ENCODE assay signal across 8 cellular contexts in genomic region chr16:81778861-81779539, GRCh38. TPM values are rescaled to one million over a fixed set of nuclear protein-coding genes. Genes with fewer than 3 reads are reported as not detected.
DNase-seq lines count a peak whose midpoint lies in the region; ATAC-seq, FAIRE-seq and TF ChIP-seq lines count a peak whose summit lies in the region.

TSS of gene PLCG2 (plus strand) at chr16:81779291. CDS start at chr16:81785990, 6,699 bp downstream.

- peak; percentile 85; the same call in 1 of the 2 replicates for TF ChIP-seq POLR2A in GM12892 (IDR thresholded peaks at IDR 0.05; ENCODE audit: low read depth, low read length)
- no peak for TF ChIP-seq POLR2A in HepG2 (IDR thresholded peaks at IDR 0.05; ENCODE audit: insufficient read depth in 1 of 2, low read depth in 2 of 2, low read length in 2 of 2)

- peaks cover 51% of the 10 kb centered on the region for H3K27me3 Mint-ChIP-seq in chondrocyte (ENCODE audit: low read depth)

- WGBS in HepG2 (ENCODE audit: low lambda C conversion rate) = 4% methylated on average over 34 of the region's 78 CpGs

- POLR2A ChIA-PET in HepG2 (lab: Yijun Ruan, JAX) = no interaction called here

- intact Hi-C loops in HepG2 (cut with micrococcal nuclease; ENCODE audit: unreplicated experiment) = no loop called here

- H3K27me3 ChIP-seq in MM.1S (replicated peaks; ENCODE audit: insufficient read depth, low read length) (no peaks in the 10 kb centered on the region), HepG2 (ENCODE audit: control insufficient read depth in 1 of 2, insufficient read depth in 2 of 2, low read length in 2 of 2) (peaks cover 6 to 75% of the 10 kb centered on the region in 2 experiments; a peak in 4 of 5 replicates)

- no peak for TF ChIP-seq CTCF in MM.1S (IDR thresholded peaks at IDR 0.05; ENCODE audit: low read length)
- no peak for TF ChIP-seq CTCF in chondrocyte (IDR thresholded peaks at IDR 0.05)
- no peak for TF ChIP-seq CTCF in HepG2 (CRISPR knock-in tag; IDR thresholded peaks at IDR 0.05)

- no peaks in the 10 kb centered on the region for H4K20me1 ChIP-seq in MM.1S (ENCODE audit: insufficient read depth, low read length)
- H4K20me1 ChIP-seq in HepG2 (ENCODE audit: insufficient read depth, low read length) = no peaks in the 10 kb centered on the region; the same call in 1 of the 2 replicates

- DNase-seq in GM12892 (ENCODE audit: insufficient read length) = peak; percentile 82
- DNase-seq in HCEC 1CT = peak; percentile 25
- DNase-seq in MM.1S = peak; percentile 66
- DNase-seq in activated CD4-positive, CD25-positive, alpha-beta regulatory T cell (lab: John Stamatoyannopoulos, UW) = peak in 3 of 4 experiments; percentile 5 to 31 (median 12)
- no peak for DNase-seq in chondrocyte (ENCODE audit: low spot score)
- DNase-seq in HepG2 (ENCODE audit: low spot score) = no peak
- peak; percentile 62 for DNase-seq in stimulated activated CD4-positive, alpha-beta T cell treated with anti-CD3 and anti-CD28 coated beads, Interleukin-4, amount 100 ng/mL, for 48 hours (ENCODE audit: low read depth in 2 of 2)
- no peak for DNase-seq in cerebellar nuclear complex (lab: John Stamatoyannopoulos, UW)

- H3K27ac Mint-ChIP-seq in chondrocyte (ENCODE audit: unreplicated experiment) = no peak within 1 kb of the TSS

- peak within 1 kb of the TSS; percentile 70 for H3K4me3 ChIP-seq in MM.1S (ENCODE audit: low read length)
- H3K4me3 ChIP-seq in HepG2 (replicated peaks in 1 of 3; ENCODE audit: insufficient read depth in 1 of 3, low read depth in 2 of 3, low read length in 3 of 3) = peak within 1 kb of the TSS; percentile 23 to 65 (median 44); a peak in 2 of 6 replicates

- H3K79me2 ChIP-seq in MM.1S (ENCODE audit: low read length) = peaks cover 22% of the 10 kb centered on the region
- no peaks in the 10 kb centered on the region for H3K79me2 ChIP-seq in HepG2 (ENCODE audit: insufficient read depth, low read length)

- H3K4me1 ChIP-seq in MM.1S (ENCODE audit: low read length) (no peaks in the 10 kb centered on the region), HepG2 (ENCODE audit: insufficient read depth, low read length) (no peaks in the 10 kb centered on the region)

- no peaks in the 10 kb centered on the region for H3F3A ChIP-seq in MM.1S (ENCODE audit: insufficient read depth, low read length)

- no peaks in the 10 kb centered on the region for H3K9me2 ChIP-seq in MM.1S (replicated peaks; ENCODE audit: insufficient read depth, low read length)

- CTCF ChIA-PET in HepG2 (lab: Yijun Ruan, JAX; ENCODE audit: low intra/inter-chr PET ratio, low total read pairs) = no interaction called here

- H3K36me3 Mint-ChIP-seq in chondrocyte (ENCODE audit: low read depth) = no peaks in the 10 kb centered on the region

- ATAC-seq in HepG2 = peak; percentile 87

- H2AFZ ChIP-seq in MM.1S (ENCODE audit: low read length) = peak within 1 kb of the TSS; percentile 81; the same call in 1 of the 2 replicates
- no peak within 1 kb of the TSS for H2AFZ ChIP-seq in HepG2 (ENCODE audit: low read length)

- FAIRE-seq in GM12892 (lab: Jason Lieb, UNC) (peak; percentile 93), HepG2 (lab: Jason Lieb, UNC) (no peak)

- 0 out of 2 replicates have a peak, but pooled peaks have one; percentile 11 for TF ChIP-seq RAD21 in HepG2 (CRISPR knock-in tag; IDR thresholded peaks at IDR 0.05)

- peak within 1 kb of the TSS; percentile 54 for H3K9ac ChIP-seq in MM.1S (ENCODE audit: low read length)
- no peak within 1 kb of the TSS for H3K9ac ChIP-seq in HepG2 (ENCODE audit: insufficient read depth, low read depth, low read length)

- TF ChIP-seq EP300 in HepG2 (IDR thresholded peaks at IDR 0.05; ENCODE audit: low read depth in 2 of 2, low read length in 2 of 2) (no peak), HepG2 (CRISPR knock-in tag; IDR thresholded peaks at IDR 0.05; ENCODE audit: borderline replicate concordance) (no peak)

- H3K9me3 Mint-ChIP-seq in chondrocyte (ENCODE audit: low read depth) = no peaks in the 10 kb centered on the region

- H3K4me2 ChIP-seq in MM.1S (ENCODE audit: low read depth, low read length) (peak within 1 kb of the TSS; percentile 83), HepG2 (ENCODE audit: low read depth, low read length) (peak within 1 kb of the TSS; percentile 69)

- in situ Hi-C loops in HepG2 (cut with HindIII; ENCODE audit: extremely low pct_ligation_motif_present, low pct_unique_long_range_greater_than_20kb) = no loop called here

- peak within 1 kb of the TSS; percentile 71 for H3K4me3 Mint-ChIP-seq in chondrocyte (ENCODE audit: unreplicated experiment)

- H3K4me1 Mint-ChIP-seq in chondrocyte (ENCODE audit: low read depth) = peaks cover 7% of the 10 kb centered on the region

- no TSS peak for BruUV-seq in HepG2 (replicated peaks; lab: Mats Ljungman, UMichigan)

- no peaks in the 10 kb centered on the region for H3K9me3 ChIP-seq in MM.1S (replicated peaks; ENCODE audit: insufficient read depth, low read length)
- no peaks in the 10 kb centered on the region for H3K9me3 ChIP-seq in HepG2 (ENCODE audit: low read length)

- H3K36me3 ChIP-seq in MM.1S (replicated peaks; ENCODE audit: insufficient read depth, low read length) (no peaks in the 10 kb centered on the region), HepG2 (replicated peaks in 1 of 2; ENCODE audit: control insufficient read depth in 1 of 2, insufficient read depth in 2 of 2, low read length in 2 of 2) (no peaks in the 10 kb centered on the region)

- H3K27ac ChIP-seq in MM.1S (ENCODE audit: low read length) (no peak within 1 kb of the TSS), HepG2 (ENCODE audit: extremely low read length, insufficient read depth, low read length) (no peak within 1 kb of the TSS)

TF ChIP-seq in HepG2, 621 proteins besides CTCF, POLR2A, EP300 and RAD21 (continues in another document):
- no peak for TF ChIP-seq SALL2 (CRISPR knock-in tag; IDR thresholded peaks at IDR 0.05)
- TF ChIP-seq CHD4 (IDR thresholded peaks at IDR 0.05; ENCODE audit: borderline replicate concordance, low read length) = no peak
- no peak for TF ChIP-seq GTF2F1 (IDR thresholded peaks at IDR 0.05; ENCODE audit: low read length)
- TF ChIP-seq MTERF4 (CRISPR knock-in tag; IDR thresholded peaks at IDR 0.05) = no peak
- TF ChIP-seq YY1 (IDR thresholded peaks at IDR 0.05; ENCODE audit: insufficient read depth, insufficient replicate concordance, low read depth, low read length) = no peak
- 0 out of 2 replicates have a peak, but pooled peaks have one; percentile 26 for TF ChIP-seq HOXA3 (CRISPR knock-in tag; IDR thresholded peaks at IDR 0.05)
- TF ChIP-seq EZH2 (conservative IDR thresholded peaks at IDR 0.05; ENCODE audit: low read depth, low read length) = 0 out of 2 replicates have a peak, but pooled peaks have one; percentile 19
- TF ChIP-seq ZNF747 (CRISPR knock-in tag; IDR thresholded peaks at IDR 0.05; ENCODE audit: borderline replicate concordance) = no peak
- no peak for TF ChIP-seq ZNF431 (CRISPR knock-in tag; IDR thresholded peaks at IDR 0.05; ENCODE audit: borderline replicate concordance, low read depth)
- no peak for TF ChIP-seq ZBTB25 (CRISPR knock-in tag; IDR thresholded peaks at IDR 0.05)

RNA-seq across cellular contexts. Expression of gene PLCG2, which starts in this region (rescaled TPM):
- polyA plus RNA-seq in GM12892 (2012; ENCODE audit: missing spikeins) = 137 TPM
- 0.94 to 1.1 TPM (median 1.1 TPM) in 3 replicates for total RNA-seq in chondrocyte
- 0.13 TPM in 1 of 2 replicates, not detected in the other for total RNA-seq in HepG2 (2016; rRNA removed; fragmentation: Illumina TruSeq; extraction: Trizol)
- total RNA-seq in HepG2 (2016; cell fraction: cytosol; rRNA removed; fragmentation: Illumina TruSeq; extraction: Trizol; ENCODE audit: low read depth) = under 0.01 TPM in 1 of 2 replicates, not detected in the other
- total RNA-seq in HepG2 (2016; cell fraction: insoluble cytoplasmic fraction; rRNA removed; fragmentation: Illumina TruSeq; extraction: Trizol) = 0.06 TPM in 1 of 2 replicates, not detected in the other
- total RNA-seq in HepG2 (2016; cell fraction: membrane; rRNA removed; fragmentation: Illumina TruSeq; extraction: Trizol) = not detected in 2 replicates
- total RNA-seq in HepG2 (2016; cell fraction: nucleus; rRNA removed; fragmentation: Illumina TruSeq; extraction: Trizol) = not detected in 2 replicates
- 0.18 and 0.63 TPM in 2 replicates for polyA plus RNA-seq in HepG2 (2011; rRNA removed)
- 0.31 and 0.46 TPM in 2 replicates for polyA plus RNA-seq in HepG2 (2011; cell fraction: cytosol; rRNA removed)
- polyA plus RNA-seq in HepG2 (2011; cell fraction: nucleus; rRNA removed) = 1.1 and 2.2 TPM in 2 replicates
- polyA plus RNA-seq in HepG2 (2012) = 1.6 and 2.5 TPM in 2 replicates
- not detected in 2 replicates for polyA plus RNA-seq in HepG2 (2016; cell fraction: cytosol; fragmentation: Illumina TruSeq; extraction: Trizol; ENCODE audit: low read depth)
- polyA plus RNA-seq in HepG2 (2016; cell fraction: insoluble cytoplasmic fraction; fragmentation: Illumina TruSeq; extraction: Trizol; ENCODE audit: low read depth) = not detected in 2 replicates
- polyA plus RNA-seq in HepG2 (2016; cell fraction: membrane; fragmentation: Illumina TruSeq; extraction: Trizol; ENCODE audit: low read depth) = not detected in 2 replicates
- polyA plus RNA-seq in HepG2 (2016; cell fraction: nucleus; fragmentation: Illumina TruSeq; extraction: Trizol; ENCODE audit: insufficient read depth, low read depth) = not detected in 2 replicates
- polyA minus RNA-seq in HepG2 (2011; rRNA and poly(A)+ RNA removed; ENCODE audit: low replicate concordance) = 4.0 and 7.0 TPM in 2 replicates
- not detected in 2 replicates for polyA minus RNA-seq in HepG2 (2011; cell fraction: cytosol; rRNA and poly(A)+ RNA removed)
- polyA minus RNA-seq in HepG2 (2011; cell fraction: nucleus; rRNA and poly(A)+ RNA removed) = 1.1 and 2.3 TPM in 2 replicates

Comparison
In these comparisons a context has a peak if more than half of its experiments do, and no peak if none do; other contexts are left out.
1. DNase-seq: peak in GM12892 (single experiment), HCEC 1CT (single experiment), MM.1S (single experiment), activated CD4-positive, CD25-positive, alpha-beta regulatory T cell (3 of 4) and stimulated activated CD4-positive, alpha-beta T cell treated with anti-CD3 and anti-CD28 coated beads, Interleukin-4, amount 100 ng/mL, for 48 hours (2 of 2); none in chondrocyte (single experiment), HepG2 (single experiment) and cerebellar nuclear complex (0 of 2).